Comparison of ENCODE assay signal across 12 cellular contexts in genomic region chr20:23085415-23086055, GRCh38. TPM values are rescaled to one million over a fixed set of nuclear protein-coding genes. Genes with fewer than 3 reads are reported as not detected.
DNase-seq lines count a peak whose midpoint lies in the region; ATAC-seq and TF ChIP-seq lines count a peak whose summit lies in the region.
"Had no signal": no experiment of that assay in that cellular context is flagged by ENCODE, and none has a peak within 500 bp of the region (broad histone marks: within the 10 kb centered on the region; RNA-seq: fewer than 3 reads in every experiment).

No MANE protein-coding gene starts in this region.

- H3K4me3 Mint-ChIP-seq in activated CD8-positive, alpha-beta T cell treated with anti-CD3 and anti-CD28 coated beads for 36 hours = no peak overlapping the region

- DNase-seq in SIG-M5 treated with dmso at 0.1 percent for 504 hours (lab: John Stamatoyannopoulos, UW; ENCODE audit: unreplicated experiment) (peak; percentile 78), SIG-M5 (lab: John Stamatoyannopoulos, UW) (no peak), brain microvascular endothelial cell (no peak), tibial nerve (ENCODE audit: low spot score in 2 of 2) (no peak)
- no peak for DNase-seq in stimulated activated naive CD8-positive, alpha-beta T cell treated with anti-CD3 and anti-CD28 coated beads, Interleukin-15, Interleukin-2, amounts not matched to agents 100 U/mL and 50 U/mL, for 24 hours
- no peak for DNase-seq in activated CD8-positive, alpha-beta T cell treated with anti-CD3 and anti-CD28 coated beads for 36 hours
- DNase-seq: 8988T; activated naive CD4-positive, alpha-beta T cell treated with Interleukin-2 at 50 U/mL for 16 hours; stimulated activated naive CD4-positive, alpha-beta T cell treated with Interleukin-2 at 50 U/mL for 16 hours had no signal

- ATAC-seq in HG03196 (IDR thresholded peaks at IDR 0.05; ENCODE audit: unreplicated experiment) = no peak
- ATAC-seq in stimulated activated naive CD8-positive, alpha-beta T cell treated with anti-CD3 and anti-CD28 coated beads, Interleukin-15, Interleukin-2, amounts not matched to agents 100 U/mL and 50 U/mL, for 24 hours = no peak
- ATAC-seq in activated CD8-positive, alpha-beta T cell treated with anti-CD3 and anti-CD28 coated beads for 36 hours = no peak

- peaks cover 6% of the 10 kb centered on the region for H3K4me1 Mint-ChIP-seq in activated CD8-positive, alpha-beta T cell treated with anti-CD3 and anti-CD28 coated beads for 36 hours (ENCODE audit: low read depth)

- CTCF ChIA-PET in activated CD8-positive, alpha-beta T cell treated with anti-CD3 and anti-CD28 coated beads for 36 hours (lab: Charles Lee) = no interaction called here

- TF ChIP-seq POLR2A in tibial nerve (IDR thresholded peaks at IDR 0.05) = no peak

- POLR2A ChIA-PET in activated CD8-positive, alpha-beta T cell treated with anti-CD3 and anti-CD28 coated beads for 36 hours (lab: Charles Lee) = no interaction called here

- H3K4me1 ChIP-seq in mononuclear cell (ENCODE audit: insufficient read depth, low read length) (peaks cover 81% of the 10 kb centered on the region), tibial nerve (peaks cover 0 to 28% (median 0%) of the 10 kb centered on the region in 4 donors)

- no peak for TF ChIP-seq CTCF in brain microvascular endothelial cell (IDR thresholded peaks at IDR 0.05; ENCODE audit: low read depth, low read length, missing control alignments)
- no peak for TF ChIP-seq CTCF in tibial nerve (IDR thresholded peaks at IDR 0.05)
- TF ChIP-seq CTCF in activated CD8-positive, alpha-beta T cell treated with anti-CD3 and anti-CD28 coated beads for 36 hours (IDR thresholded peaks at IDR 0.05) = no peak

- H3K9me3 Mint-ChIP-seq in activated CD8-positive, alpha-beta T cell treated with anti-CD3 and anti-CD28 coated beads for 36 hours = no peaks in the 10 kb centered on the region
- H3K9me3 Mint-ChIP-seq: nephron had no signal

- intact Hi-C loops in activated CD8-positive, alpha-beta T cell treated with anti-CD3 and anti-CD28 coated beads for 36 hours (cut with micrococcal nuclease) = no loop called here

- H3K27me3 ChIP-seq in brain microvascular endothelial cell (replicated peaks) (no peaks in the 10 kb centered on the region), mononuclear cell (ENCODE audit: insufficient read depth, low read length) (no peaks in the 10 kb centered on the region), tibial nerve (no peaks in the 10 kb centered on the region)

- no peaks in the 10 kb centered on the region for H3K27me3 Mint-ChIP-seq in activated CD8-positive, alpha-beta T cell treated with anti-CD3 and anti-CD28 coated beads for 36 hours

- no peak for TF ChIP-seq EP300 in tibial nerve (IDR thresholded peaks at IDR 0.05)

- no peak overlapping the region for H3K27ac Mint-ChIP-seq in activated CD8-positive, alpha-beta T cell treated with anti-CD3 and anti-CD28 coated beads for 36 hours

- H3K9me3 ChIP-seq in mononuclear cell (ENCODE audit: low read depth, low read length) (no peaks in the 10 kb centered on the region), tibial nerve (no peaks in the 10 kb centered on the region)

- 65 to 73% methylated on average over 10 to 23 of the region's 24 CpGs for WGBS in tibial nerve, 2 donors

- in situ Hi-C loops in brain microvascular endothelial cell (cut with HindIII; ENCODE audit: low pct_ligation_motif_present, low sequenced_read_pairs) = no loop called here

- no peak overlapping the region for H3K4me3 ChIP-seq in brain microvascular endothelial cell (ENCODE audit: low read depth, low read length)
- H3K4me3 ChIP-seq in mononuclear cell (ENCODE audit: low read length) = peak overlapping the region; percentile 43
- peak overlapping the region; percentile 14 to 47 (median 24) for H3K4me3 ChIP-seq in tibial nerve

- H3K27ac ChIP-seq in brain microvascular endothelial cell (peak overlapping the region; percentile 46), tibial nerve (peak overlapping the region; percentile 26 to 87 (median 76))

- no peaks in the 10 kb centered on the region for H3K36me3 Mint-ChIP-seq in activated CD8-positive, alpha-beta T cell treated with anti-CD3 and anti-CD28 coated beads for 36 hours (ENCODE audit: low read depth)

- no peaks in the 10 kb centered on the region for H3K36me3 ChIP-seq in brain microvascular endothelial cell (replicated peaks)
- H3K36me3 ChIP-seq in tibial nerve = no peaks in the 10 kb centered on the region

RNA-seq across cellular contexts. Expression of gene CD93, which starts 0.6 kb away (rescaled TPM):
- total RNA-seq in mononuclear cell (85.5 TPM), tibial nerve (10 to 100 TPM; 23.0 to 85.1 (median 65.7) TPM)
- total RNA-seq in activated CD8-positive, alpha-beta T cell treated with anti-CD3 and anti-CD28 coated beads for 36 hours = under 1 TPM; 0.11 TPM

RNA-seq across cellular contexts. Expression of gene THBD, which starts 36.1 kb away (rescaled TPM):
- total RNA-seq in mononuclear cell = 82.1 TPM
- 10 to 100 TPM; 48.1 to 60.3 (median 56.9) TPM for total RNA-seq in tibial nerve
- total RNA-seq in activated CD8-positive, alpha-beta T cell treated with anti-CD3 and anti-CD28 coated beads for 36 hours = not detected

RNA-seq across cellular contexts. Expression of gene SSTR4, which starts 50.4 kb away (rescaled TPM):
- total RNA-seq in mononuclear cell (not detected), tibial nerve (not detected)
- total RNA-seq in activated CD8-positive, alpha-beta T cell treated with anti-CD3 and anti-CD28 coated beads for 36 hours = not detected

Comparison
In these comparisons a context has a peak if more than half of its experiments do, and no peak if none do; other contexts are left out.
1. RNA of gene CD93, which starts 0.6 kb away (total RNA-seq): 85.5 TPM in mononuclear cell (single experiment) and 23.0 to 85.1 TPM in tibial nerve; 0.11 TPM in activated CD8-positive, alpha-beta T cell treated with anti-CD3 and anti-CD28 coated beads for 36 hours; every median in the first group is over 10 times any median in the second.
2. RNA of gene THBD, which starts 36.1 kb away (total RNA-seq): 82.1 TPM in mononuclear cell (single experiment) and 48.1 to 60.3 TPM in tibial nerve; not detected in activated CD8-positive, alpha-beta T cell treated with anti-CD3 and anti-CD28 coated beads for 36 hours; every median in the first group is over 10 times any median in the second.